Comparison of ENCODE assay signal across 8 cellular contexts in genomic region chr15:52261498-52262242, GRCh38. TPM values are rescaled to one million over a fixed set of nuclear protein-coding genes. Genes with fewer than 3 reads are reported as not detected.
DNase-seq lines count a peak whose midpoint lies in the region; ATAC-seq and TF ChIP-seq lines count a peak whose summit lies in the region.

No MANE protein-coding gene starts in this region.

- TF ChIP-seq EP300 in gastroesophageal sphincter (IDR thresholded peaks at IDR 0.05), result no peak

- no peaks in the 10 kb centered on the region for H3K79me2 ChIP-seq in parathyroid adenoma

- no peak overlapping the region for H3K4me2 ChIP-seq in parathyroid adenoma (ENCODE audit: low read length)

- TF ChIP-seq CTCF in gastroesophageal sphincter (IDR thresholded peaks at IDR 0.05), result peak in 3 of 4 experiments; percentile 9 to 28 (median 23)
- TF ChIP-seq CTCF in parathyroid adenoma (IDR thresholded peaks at IDR 0.05), result peak; percentile 12

- H3K4me1 ChIP-seq in gastroesophageal sphincter, result peaks cover 5 to 30% (median 13%) of the 10 kb centered on the region in 3 donors
- peaks cover 6% of the 10 kb centered on the region for H3K4me1 ChIP-seq in parathyroid adenoma

- ATAC-seq in HG02759 (IDR thresholded peaks at IDR 0.05; ENCODE audit: unreplicated experiment), result peak; percentile 99
- peak; percentile 91 for ATAC-seq in gastroesophageal sphincter

- no peak overlapping the region for H2AFZ ChIP-seq in parathyroid adenoma

- WGBS in gastroesophageal sphincter (ENCODE audit: low coverage in 1 of 2), 2 donors, result 27 to 29% methylated on average over 2 to 3 of the region's 8 CpGs

- no peaks in the 10 kb centered on the region for H3K27me3 ChIP-seq in gastroesophageal sphincter
- no peaks in the 10 kb centered on the region for H3K27me3 ChIP-seq in parathyroid adenoma (ENCODE audit: control insufficient read depth, insufficient read depth, low read length)

- H3K4me3 ChIP-seq in gastroesophageal sphincter, result no peak overlapping the region
- H3K4me3 ChIP-seq in parathyroid adenoma (ENCODE audit: low read depth, low read length), result peak overlapping the region; percentile 5

- H3K9ac ChIP-seq in parathyroid adenoma, result no peak overlapping the region

- TF ChIP-seq POLR2A in gastroesophageal sphincter (IDR thresholded peaks at IDR 0.05), result no peak

- no peaks in the 10 kb centered on the region for H3K9me3 ChIP-seq in gastroesophageal sphincter
- H3K9me3 ChIP-seq in parathyroid adenoma (ENCODE audit: control insufficient read depth, low read length), result no peaks in the 10 kb centered on the region

- peak; percentile 71 for DNase-seq in activated CD8-positive, alpha-beta memory T cell treated with anti-CD3 and anti-CD28 coated beads for 24 hours
- DNase-seq in activated CD8-positive, alpha-beta memory T cell treated with anti-CD3 and anti-CD28 coated beads, Interleukin-2, amount 50 U/mL, for 4 hours, result no peak
- DNase-seq in NCI-H460 (ENCODE audit: extremely low read depth, low read depth) (peak; percentile 64), COLO668 (lab: John Stamatoyannopoulos, UW; ENCODE audit: unreplicated experiment) (no peak)
- peak; percentile 74 for DNase-seq in activated effector memory CD4-positive, alpha-beta T cell treated with anti-CD3 and anti-CD28 coated beads, Interleukin-2, amount 50 U/mL, for 16 hours

- no peaks in the 10 kb centered on the region for H3K36me3 ChIP-seq in gastroesophageal sphincter
- H3K36me3 ChIP-seq in parathyroid adenoma (ENCODE audit: control insufficient read depth, insufficient read depth, low read length), result no peaks in the 10 kb centered on the region

- H3K27ac ChIP-seq in gastroesophageal sphincter, result peak overlapping the region; percentile 48 to 85 (median 81)
- peak overlapping the region; percentile 69 for H3K27ac ChIP-seq in parathyroid adenoma

RNA-seq across cellular contexts. Expression of gene MYO5C, which starts 33.9 kb away (rescaled TPM):
- total RNA-seq in NCI-H460 (2014; rRNA removed; shearing (Covaris generic)), result 11.0 and 14.9 TPM in 2 replicates
- 6.6 and 15.3 TPM in 2 replicates for polyA plus RNA-seq in NCI-H460 (2014; cell fraction: nucleus; rRNA removed)
- total RNA-seq in gastroesophageal sphincter, result 10 to 100 TPM in 3 of 4 donors, 1 to 10 TPM in 1; 2.6 to 12.3 (median 10.2) TPM

Comparison
In these comparisons a context has a peak if more than half of its experiments do, and no peak if none do; other contexts are left out.
1. DNase-seq: peak in activated CD8-positive, alpha-beta memory T cell treated with anti-CD3 and anti-CD28 coated beads for 24 hours (single experiment), NCI-H460 (single experiment) and activated effector memory CD4-positive, alpha-beta T cell treated with anti-CD3 and anti-CD28 coated beads, Interleukin-2, amount 50 U/mL, for 16 hours (single experiment); none in activated CD8-positive, alpha-beta memory T cell treated with anti-CD3 and anti-CD28 coated beads, Interleukin-2, amount 50 U/mL, for 4 hours (single experiment) and COLO668 (single experiment).